Comparison of ENCODE assay signal across 10 cellular contexts in the genomic region with DNA sequence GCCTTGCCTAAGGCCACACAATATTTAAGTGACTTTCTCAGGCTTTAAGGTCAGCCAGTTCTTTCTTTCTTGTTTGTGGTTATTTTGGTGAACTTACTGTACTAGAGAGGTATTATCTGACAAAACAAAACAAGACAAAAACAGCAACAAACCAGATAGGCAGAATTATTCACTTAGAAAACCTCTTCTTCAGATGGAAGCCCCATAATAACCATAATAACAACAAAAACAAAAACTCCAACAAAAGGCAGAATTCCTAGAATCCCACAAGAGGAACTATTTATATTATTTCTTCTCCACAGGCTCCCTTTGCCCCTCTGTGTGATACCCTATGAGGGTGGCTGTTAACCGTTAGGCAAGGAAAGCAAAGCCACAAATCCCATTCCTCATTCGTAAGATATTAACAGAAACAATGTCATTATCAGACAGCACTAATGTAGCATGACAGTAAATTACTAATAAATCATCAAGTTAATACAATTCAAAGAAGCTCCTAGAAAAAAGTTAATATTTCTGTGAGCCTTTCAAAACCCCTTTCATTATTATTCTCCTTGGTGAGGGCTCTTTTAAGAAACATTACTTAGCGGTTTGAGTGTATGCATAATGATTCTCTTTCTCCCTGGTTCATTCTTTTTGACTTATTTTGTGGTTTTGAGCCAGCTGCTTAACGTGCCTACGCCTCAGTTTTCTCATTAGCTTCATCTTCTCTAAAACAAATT.
DNase-seq lines count a peak whose midpoint lies in the region; ATAC-seq and TF ChIP-seq lines count a peak whose summit lies in the region.
"Had no signal": no experiment of that assay in that cellular context is flagged by ENCODE, and none has a peak within 500 bp of the region (broad histone marks: within the 10 kb centered on the region; RNA-seq: fewer than 3 reads in every experiment).

No MANE protein-coding gene starts in this region.

- no TSS peak for BruUV-seq in IMR-90 (replicated peaks; lab: Mats Ljungman, UMichigan)

- no peak overlapping the region for H2AFZ ChIP-seq in IMR-90 (replicated peaks; ENCODE audit: low read length, poor library complexity)

- peak overlapping the region; percentile 70; the same call in 1 of the 3 replicates for H2BK15ac ChIP-seq in IMR-90 (ENCODE audit: low read depth, low read length)

- DNase-seq in IMR-90 (no peak), nephron progenitor cell (no peak), NCI-H2081 (lab: John Stamatoyannopoulos, UW) (no peak), COR-L47 (lab: John Stamatoyannopoulos, UW) (no peak), NCI-H1105 (lab: John Stamatoyannopoulos, UW) (no peak)
- no peak for DNase-seq in activated T-cell treated with anti-CD3 and anti-CD28 coated beads, Interleukin-2, amount 50 U/mL, for 48 hours
- DNase-seq: activated CD4-positive, alpha-beta T cell treated with anti-CD3 and anti-CD28 coated beads for 1 hour had no signal

- no peak overlapping the region for H3K23ac ChIP-seq in IMR-90 (ENCODE audit: low read depth, low read length)

- H2AK5ac ChIP-seq in IMR-90 (ENCODE audit: low read depth, low read length), result no peak overlapping the region

- H3K4me3 Mint-ChIP-seq in nephron progenitor cell, result no peak overlapping the region

- peak overlapping the region; percentile 44 for H3K27ac Mint-ChIP-seq in nephron progenitor cell

- H4K8ac ChIP-seq in IMR-90 (ENCODE audit: low read depth in 2 of 2, low read length in 2 of 2), result no peak overlapping the region

- no peak for TF ChIP-seq POLR2A in IMR-90 (IDR thresholded peaks at IDR 0.05; ENCODE audit: low read depth, low read length)

- no peak overlapping the region for H3K18ac ChIP-seq in IMR-90 (ENCODE audit: low read depth, low read length)

- TF ChIP-seq CTCF in IMR-90 (conservative IDR thresholded peaks at IDR 0.05; ENCODE audit: low read depth, low read length) (no peak), nephron progenitor cell (IDR thresholded peaks at IDR 0.05) (no peak)

- ATAC-seq in GM19328 (IDR thresholded peaks at IDR 0.05; ENCODE audit: unreplicated experiment), result peak; percentile 77
- ATAC-seq in HG02852 (IDR thresholded peaks at IDR 0.05; ENCODE audit: unreplicated experiment), result peak; percentile 80
- no peak for ATAC-seq in IMR-90 (ENCODE audit: low read depth)
- ATAC-seq: gastroesophageal sphincter had no signal

- intact Hi-C loops in IMR-90 (cut with micrococcal nuclease), result no loop called here

- peaks cover 8% of the 10 kb centered on the region for H3K36me3 Mint-ChIP-seq in nephron progenitor cell (ENCODE audit: low read depth)

- in situ Hi-C loops in IMR-90 (cut with MboI; ENCODE audit: low sequenced_read_pairs), result no loop called here

- dilution Hi-C loops in IMR-90 (cut with HindIII; ENCODE audit: low sequenced_read_pairs, unreplicated experiment), result no loop called here

- no peaks in the 10 kb centered on the region for H3K9me3 Mint-ChIP-seq in nephron progenitor cell

- CTCF ChIA-PET in IMR-90 (lab: Yijun Ruan, JAX), result no interaction called here

- no peak overlapping the region for H2AK9ac ChIP-seq in IMR-90 (replicated peaks; ENCODE audit: low read depth, low read length, poor library complexity)

- H2BK20ac ChIP-seq in IMR-90 (ENCODE audit: low read depth, low read length), result no peak overlapping the region

- H3K9me3 ChIP-seq in IMR-90 (ENCODE audit: control insufficient read depth, insufficient read depth, low read length), result no peaks in the 10 kb centered on the region
- H3K9me3 ChIP-seq: gastroesophageal sphincter had no signal

- POLR2A ChIA-PET in IMR-90 (lab: Charles Lee; ENCODE audit: unreplicated experiment), result no interaction called here

- H4K91ac ChIP-seq in IMR-90 (ENCODE audit: insufficient read depth, low read depth, low read length), result no peak overlapping the region

- H2BK120ac ChIP-seq in IMR-90 (ENCODE audit: low read depth, low read length), result no peak overlapping the region

- H3K9ac ChIP-seq in IMR-90 (ENCODE audit: low read depth, low read length), result no peak overlapping the region

- H3K4me1 ChIP-seq in IMR-90 (ENCODE audit: control insufficient read depth, insufficient read depth, low read length), result no peaks in the 10 kb centered on the region
- H3K4me1 ChIP-seq: gastroesophageal sphincter had no signal

- H3K14ac ChIP-seq in IMR-90 (replicated peaks; ENCODE audit: low read depth, low read length), result no peak overlapping the region

- no peak overlapping the region for H3K4me3 ChIP-seq in IMR-90 (ENCODE audit: insufficient read depth, low read depth, low read length)
- H3K4me3 ChIP-seq: gastroesophageal sphincter had no signal

- no peak overlapping the region for H3K4me2 ChIP-seq in IMR-90 (ENCODE audit: low read depth, low read length)

- H3K4ac ChIP-seq in IMR-90 (ENCODE audit: low read depth, low read length), result no peak overlapping the region

- no peaks in the 10 kb centered on the region for H3K9me1 ChIP-seq in IMR-90 (ENCODE audit: insufficient read depth, low read length)

- H3K4me1 Mint-ChIP-seq in nephron progenitor cell, result peaks cover 30% of the 10 kb centered on the region

- H2BK5ac ChIP-seq in IMR-90 (ENCODE audit: low read depth, low read length, poor library complexity, severe bottlenecking), result no peak overlapping the region

- no peaks in the 10 kb centered on the region for H3K79me1 ChIP-seq in IMR-90 (ENCODE audit: low read depth in 1 of 2, low read length in 2 of 2)

- H3K27me3 Mint-ChIP-seq in nephron progenitor cell (ENCODE audit: low read depth, poor library complexity), result peaks cover 4% of the 10 kb centered on the region

- H3K36me3 ChIP-seq in IMR-90 (ENCODE audit: control insufficient read depth, insufficient read depth, low read length), result no peaks in the 10 kb centered on the region
- H3K36me3 ChIP-seq: gastroesophageal sphincter had no signal

- no peaks in the 10 kb centered on the region for H4K20me1 ChIP-seq in IMR-90 (ENCODE audit: insufficient read depth, low read length)

- WGBS in IMR-90 (ENCODE audit: extremely low coverage in 2 of 2, insufficient read length in 1 of 2), 2 experiments, result no CpG with 5 or more reads among the region's 5 CpGs

- H3K56ac ChIP-seq in IMR-90 (ENCODE audit: extremely low read depth, insufficient read depth, low read length), result no peak overlapping the region

- TF ChIP-seq RAD21 in IMR-90 (IDR thresholded peaks at IDR 0.05; ENCODE audit: low read length), result no peak

- no peak overlapping the region for H4K5ac ChIP-seq in IMR-90 (ENCODE audit: low read depth, low read length)

- no peaks in the 10 kb centered on the region for H3K27me3 ChIP-seq in IMR-90 (ENCODE audit: control insufficient read depth, insufficient read depth, low read length)
- H3K27me3 ChIP-seq: gastroesophageal sphincter had no signal

- H3K27ac ChIP-seq in IMR-90 (ENCODE audit: insufficient read depth, low read length), result no peak overlapping the region
- H3K27ac ChIP-seq: gastroesophageal sphincter had no signal

TF ChIP-seq in IMR-90, 13 proteins besides CTCF, POLR2A, EP300 and RAD21:
- no peak for TF ChIP-seq CHD1 (IDR thresholded peaks at IDR 0.05; ENCODE audit: low read depth, low read length)
- TF ChIP-seq MAFK (IDR thresholded peaks at IDR 0.05; ENCODE audit: low read depth, low read length), result no peak
- no peak for TF ChIP-seq NFE2L2 (IDR thresholded peaks at IDR 0.05; ENCODE audit: low read depth, low read length)
- no peak for TF ChIP-seq MXI1 (IDR thresholded peaks at IDR 0.05; ENCODE audit: borderline replicate concordance, low read depth, low read length)
- no peak for TF ChIP-seq FOS (IDR thresholded peaks at IDR 0.05; ENCODE audit: low read depth, low read length)
- TF ChIP-seq BHLHE40 (IDR thresholded peaks at IDR 0.05; ENCODE audit: low read depth, low read length), result no peak
- TF ChIP-seq SMC3 (IDR thresholded peaks at IDR 0.05; ENCODE audit: low read depth, low read length), result no peak
- no peak for TF ChIP-seq CEBPB (IDR thresholded peaks at IDR 0.05; ENCODE audit: low read depth, low read length)
- TF ChIP-seq ELK1 (IDR thresholded peaks at IDR 0.05; ENCODE audit: borderline replicate concordance, low read depth, low read length), result no peak
- TF ChIP-seq RCOR1 (IDR thresholded peaks at IDR 0.05; ENCODE audit: insufficient replicate concordance, low read length), result no peak
